In the genomic region with DNA sequence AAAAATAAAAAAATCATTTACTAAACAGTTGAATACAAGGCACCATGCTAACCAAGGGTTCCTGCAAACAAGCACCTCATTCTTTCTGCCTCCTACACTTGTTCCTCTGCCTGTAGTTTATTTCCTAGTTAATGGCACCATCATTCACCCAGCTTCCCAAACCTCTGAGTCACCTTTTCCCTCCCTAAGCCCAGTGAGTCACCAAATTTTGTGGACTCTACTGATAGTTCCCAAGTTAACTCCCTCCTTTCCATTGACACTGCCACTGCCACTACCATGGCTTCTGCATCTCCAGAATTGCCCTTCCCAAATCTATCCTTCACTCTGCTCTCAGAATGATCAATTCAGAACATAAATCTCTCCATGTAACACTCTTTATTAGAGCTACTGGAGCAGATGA, we compare ENCODE assay signal across 9 cellular contexts. TPM values are rescaled to one million over a fixed set of nuclear protein-coding genes. Genes with fewer than 3 reads are reported as not detected.
DNase-seq lines count a peak whose midpoint lies in the region; ATAC-seq and TF ChIP-seq lines count a peak whose summit lies in the region.
"Had no signal": no experiment of that assay in that cellular context is flagged by ENCODE, and none has a peak within 500 bp of the region (broad histone marks: within the 10 kb centered on the region; RNA-seq: fewer than 3 reads in every experiment).

No MANE protein-coding gene starts in this region.

- H3K9me3 ChIP-seq in HEK293 (ENCODE audit: control insufficient read depth, insufficient read depth, low read depth, low read length) (no peaks in the 10 kb centered on the region), SK-N-SH (no peaks in the 10 kb centered on the region), skeletal muscle satellite cell (replicated peaks; ENCODE audit: low read length) (no peaks in the 10 kb centered on the region), prostate gland (no peaks in the 10 kb centered on the region)

- no peaks in the 10 kb centered on the region for H4K20me1 ChIP-seq in SK-N-SH (ENCODE audit: insufficient read depth)

- TF ChIP-seq POLR2A in prostate gland (IDR thresholded peaks at IDR 0.05), result no peak

- H3K4me3 ChIP-seq in HEK293 (ENCODE audit: low read depth, low read length), result no peak overlapping the region
- no peak overlapping the region for H3K4me3 ChIP-seq in SK-N-SH (ENCODE audit: low read depth in 2 of 2, low read length in 1 of 2)
- H3K4me3 ChIP-seq in skeletal muscle satellite cell (ENCODE audit: low read length), result peak overlapping the region; percentile 23
- H3K4me3 ChIP-seq in prostate gland, result no peak overlapping the region

- peak overlapping the region; percentile 20 for H3K4me2 ChIP-seq in SK-N-SH
- peak overlapping the region; percentile 54 for H3K4me2 ChIP-seq in skeletal muscle satellite cell (ENCODE audit: low read length)

- POLR2A ChIA-PET in HEK293 (lab: Yijun Ruan, JAX) (interaction anchor here (0.5 to 1.1 kb wide), 3 partner anchors 24 to 75 kb away, joined by 3 read pairs; partner anchors contain the start of gene PALS1), SK-N-SH (lab: Yijun Ruan, JAX) (no interaction called here)

- DNase-seq in SK-N-SH (no peak), foreskin keratinocyte (peak; percentile 53 to 79), prostate gland (ENCODE audit: low spot score) (no peak), pons (ENCODE audit: low spot score) (no peak)
- DNase-seq in activated CD4-positive, alpha-beta T cell treated with anti-CD3 and anti-CD28 coated beads for 1 hour, result no peak
- DNase-seq: natural killer cell had no signal

- H3F3A ChIP-seq in SK-N-SH (replicated peaks; ENCODE audit: insufficient read depth), result peaks cover 17% of the 10 kb centered on the region

- no peaks in the 10 kb centered on the region for H3K9me2 ChIP-seq in SK-N-SH

- H3K4me1 ChIP-seq in HEK293 (ENCODE audit: control insufficient read depth, insufficient read depth, low read length) (peaks cover 18% of the 10 kb centered on the region), SK-N-SH (ENCODE audit: control insufficient read depth in 1 of 2, insufficient read depth in 2 of 2, low read depth in 1 of 2, low read length in 1 of 2) (peaks cover 0 to 29% of the 10 kb centered on the region in 2 experiments; a peak in 2 of 4 replicates), foreskin keratinocyte (peaks cover 13% of the 10 kb centered on the region), skeletal muscle satellite cell (ENCODE audit: control insufficient read depth, insufficient read depth, low read length) (peaks cover 28% of the 10 kb centered on the region), prostate gland (replicated peaks) (no peaks in the 10 kb centered on the region)

- H3K36me3 ChIP-seq in HEK293 (ENCODE audit: control insufficient read depth in 2 of 2, insufficient read depth in 1 of 2, low read length in 2 of 2), result no peaks in the 10 kb centered on the region
- peaks cover 0 to 3% of the 10 kb centered on the region in 2 experiments for H3K36me3 ChIP-seq in SK-N-SH (replicated peaks in 1 of 2; ENCODE audit: control insufficient read depth in 1 of 2, insufficient read depth in 2 of 2, low read length in 1 of 2)
- no peaks in the 10 kb centered on the region for H3K36me3 ChIP-seq in skeletal muscle satellite cell (ENCODE audit: insufficient read depth, low read length)
- no peaks in the 10 kb centered on the region for H3K36me3 ChIP-seq in prostate gland

- H3K9ac ChIP-seq in SK-N-SH (no peak overlapping the region), skeletal muscle satellite cell (ENCODE audit: low read depth, low read length) (no peak overlapping the region)

- no peaks in the 10 kb centered on the region for H3K27me3 ChIP-seq in SK-N-SH (ENCODE audit: insufficient read depth)
- no peaks in the 10 kb centered on the region for H3K27me3 ChIP-seq in foreskin keratinocyte
- no peaks in the 10 kb centered on the region for H3K27me3 ChIP-seq in skeletal muscle satellite cell (ENCODE audit: control insufficient read depth, insufficient read depth, low read length)
- H3K27me3 ChIP-seq in prostate gland (replicated peaks; ENCODE audit: insufficient read depth), result no peaks in the 10 kb centered on the region

- intact Hi-C loops in prostate gland (cut with DNase I), result no loop called here

- CTCF ChIA-PET in HEK293 (lab: Yijun Ruan, JAX) (interaction anchor here (1.0 to 1.4 kb wide), 3 partner anchors 83 to 102 kb away, joined by 3 to 4 read pairs (median 4); no protein-coding TSS in a partner anchor), SK-N-SH (lab: Yijun Ruan, JAX) (interaction anchor here (0.6 to 0.9 kb wide), 3 partner anchors 34 to 99 kb away, joined by 3 to 4 read pairs (median 3); no protein-coding TSS in a partner anchor)

- H3K27ac ChIP-seq in HEK293 (ENCODE audit: extremely low read depth, low read depth, low read length) (no peak overlapping the region), SK-N-SH (ENCODE audit: low read depth in 2 of 2, low read length in 1 of 2) (peak overlapping the region in 1 of 2 experiments; percentile 27; a peak in 2 of 4 replicates), foreskin keratinocyte (no peak overlapping the region), prostate gland (no peak overlapping the region)

- ATAC-seq in foreskin keratinocyte, result peak; percentile 94
- ATAC-seq: natural killer cell had no signal

- TF ChIP-seq RAD21 in SK-N-SH (IDR thresholded peaks at IDR 0.05; ENCODE audit: low read length), result no peak

- TF ChIP-seq EP300 in SK-N-SH (IDR thresholded peaks at IDR 0.05; ENCODE audit: borderline replicate concordance in 1 of 2, low read depth in 1 of 2, low read length in 1 of 2), result peak; percentile 8 to 66; a peak in 1 of 4 replicates

- H2AFZ ChIP-seq in SK-N-SH (ENCODE audit: low read depth), result no peak overlapping the region

- H3K79me2 ChIP-seq in SK-N-SH (ENCODE audit: insufficient read depth), result no peaks in the 10 kb centered on the region

- TF ChIP-seq CTCF in HEK293 (tag by site-specific recombination; IDR thresholded peaks at IDR 0.05) (no peak), SK-N-SH (IDR thresholded peaks at IDR 0.05) (no peak), foreskin keratinocyte (conservative IDR thresholded peaks at IDR 0.05) (no peak), prostate gland (IDR thresholded peaks at IDR 0.05) (no peak)

TF ChIP-seq in HEK293, 187 proteins besides CTCF, POLR2A, EP300 and RAD21 (continues in another document):
- TF ChIP-seq ZFHX2 (tag by site-specific recombination; conservative IDR thresholded peaks at IDR 0.05), result peak; percentile 31; the same call in 1 of the 2 replicates
- no peak for TF ChIP-seq ZNF341 (tag by site-specific recombination; IDR thresholded peaks at IDR 0.05; ENCODE audit: low read depth)

TF ChIP-seq in SK-N-SH, 30 proteins besides CTCF, POLR2A, EP300 and RAD21:
- TF ChIP-seq FOSL2 (IDR thresholded peaks at IDR 0.05; ENCODE audit: borderline replicate concordance, low read depth), result peak; percentile 96
- peak; percentile 61; the same call in 1 of the 2 replicates for TF ChIP-seq TCF12 (IDR thresholded peaks at IDR 0.05)
- TF ChIP-seq YY1 (IDR thresholded peaks at IDR 0.05; ENCODE audit: low read depth), result no peak
- peak; percentile 54; the same call in 1 of the 2 replicates for TF ChIP-seq POLR2AphosphoS5 (IDR thresholded peaks at IDR 0.05; ENCODE audit: low read depth, low read length)
- TF ChIP-seq USF1 (IDR thresholded peaks at IDR 0.05; ENCODE audit: borderline replicate concordance, low read depth), result no peak
- TF ChIP-seq NFIC (IDR thresholded peaks at IDR 0.05; ENCODE audit: borderline replicate concordance), result peak; percentile 53; the same call in 1 of the 2 replicates
- TF ChIP-seq, protein P1, sequence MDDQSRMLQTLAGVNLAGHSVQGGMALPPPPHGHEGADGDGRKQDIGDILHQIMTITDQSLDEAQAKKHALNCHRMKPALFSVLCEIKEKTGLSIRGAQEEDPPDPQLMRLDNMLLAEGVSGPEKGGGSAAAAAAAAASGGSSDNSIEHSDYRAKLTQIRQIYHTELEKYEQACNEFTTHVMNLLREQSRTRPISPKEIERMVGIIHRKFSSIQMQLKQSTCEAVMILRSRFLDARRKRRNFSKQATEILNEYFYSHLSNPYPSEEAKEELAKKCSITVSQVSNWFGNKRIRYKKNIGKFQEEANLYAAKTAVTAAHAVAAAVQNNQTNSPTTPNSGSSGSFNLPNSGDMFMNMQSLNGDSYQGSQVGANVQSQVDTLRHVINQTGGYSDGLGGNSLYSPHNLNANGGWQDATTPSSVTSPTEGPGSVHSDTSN (IDR thresholded peaks at IDR 0.05), result peak; percentile 72
- TF ChIP-seq JUND (IDR thresholded peaks at IDR 0.05), result peak; percentile 94

RNA-seq across cellular contexts. Expression of gene GARIN2, which starts 2.0 kb away (rescaled TPM):
- 0.05 and 0.13 TPM in 2 replicates for polyA plus RNA-seq in SK-N-SH (2012; rRNA removed)
- 0.03 TPM in 1 of 2 replicates, not detected in the other for polyA plus RNA-seq in SK-N-SH (2012; cell fraction: cytosol; rRNA removed)
- 0.12 and 0.13 TPM in 2 replicates for polyA plus RNA-seq in SK-N-SH (2012; cell fraction: nucleus; rRNA removed)
- 0.37 TPM in 1 of 2 replicates, not detected in the other for total RNA-seq in foreskin keratinocyte
- 0.07 and 0.09 TPM in 2 replicates for polyA plus RNA-seq in foreskin keratinocyte
- total RNA-seq in skeletal muscle satellite cell (2012; rRNA removed), result not detected in 2 replicates
- total RNA-seq in prostate gland, result not detected
- total RNA-seq: activated T-helper 17 cell treated with anti-CD3 and anti-CD28 coated beads, Interleukin-2, amount 50 U/mL, for 72 hours; natural killer cell had no signal

RNA-seq across cellular contexts. Expression of gene PALS1, which starts 54.0 kb away (rescaled TPM):
- polyA plus RNA-seq in SK-N-SH (2012; rRNA removed) (8.0 and 11.5 TPM in 2 replicates), foreskin keratinocyte (6.7 and 10.1 TPM in 2 replicates)
- 13.3 and 14.5 TPM in 2 replicates for polyA plus RNA-seq in SK-N-SH (2012; cell fraction: cytosol; rRNA removed)
- 6.6 and 15.7 TPM in 2 replicates for polyA plus RNA-seq in SK-N-SH (2012; cell fraction: nucleus; rRNA removed)
- total RNA-seq in foreskin keratinocyte (24.2 and 32.4 TPM in 2 replicates), prostate gland (10 to 100 TPM; 22.3 to 36.5 TPM)
- total RNA-seq in skeletal muscle satellite cell (2012; rRNA removed), result 16.2 and 18.6 TPM in 2 replicates

Comparison
In these comparisons a context has a peak if more than half of its experiments do, and no peak if none do; other contexts are left out.
1. DNase-seq: peak in foreskin keratinocyte (2 of 2); none in SK-N-SH (single experiment), prostate gland (single experiment), pons (single experiment) and activated CD4-positive, alpha-beta T cell treated with anti-CD3 and anti-CD28 coated beads for 1 hour (single experiment).